28 cellular contexts compared by ENCODE assay signal in the genomic region with DNA sequence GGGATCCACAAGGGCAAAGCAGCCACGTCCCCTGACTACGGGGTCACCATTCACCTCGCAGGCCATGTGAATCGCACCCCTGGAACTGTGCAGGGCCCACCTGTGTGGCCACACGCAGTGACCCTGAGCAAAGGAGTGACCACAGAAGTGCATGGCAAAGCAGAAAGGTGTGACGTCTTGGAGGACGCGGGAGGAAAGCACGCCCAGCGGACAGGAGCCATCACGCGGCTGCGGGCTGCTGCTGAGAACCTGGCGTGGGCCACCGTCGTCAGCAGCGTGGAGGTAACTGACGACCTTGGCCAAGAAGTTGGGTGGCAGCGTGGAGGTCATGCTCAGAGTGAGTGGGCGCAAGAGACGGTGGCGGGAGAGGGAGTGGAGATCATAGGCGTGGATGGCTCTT.
"Had no signal": no experiment of that assay in that cellular context is flagged by ENCODE, and none has a peak within 500 bp of the region (broad histone marks: within the 10 kb centered on the region; RNA-seq: fewer than 3 reads in every experiment).

No MANE protein-coding gene starts in this region.

- H3K36me3 Mint-ChIP-seq: naive B cell; naive thymus-derived CD8-positive, alpha-beta T cell; natural killer cell treated with Interleukin-12 subunit alpha and Interleukin-12 subunit beta and Interleukin-15 and Interleukin-18, amount 100 ng/mL, for 72 hours; stimulated activated effector memory CD8-positive, alpha-beta T cell treated with anti-CD3 and anti-CD28 coated beads, Interleukin-12 subunit alpha, Interleukin-12 subunit beta, amount 100 ng/mL, for 72 hours; type B pancreatic cell had no signal

- H3K9ac ChIP-seq: parathyroid adenoma had no signal

- H3K36me3 ChIP-seq: ovary, right lobe of liver, sigmoid colon, stomach, thoracic aorta, thyroid gland, tibial nerve, upper lobe of right lung, uterus had no signal

- ATAC-seq: naive thymus-derived CD8-positive, alpha-beta T cell; natural killer cell treated with Interleukin-12 subunit alpha and Interleukin-12 subunit beta and Interleukin-15 and Interleukin-18, amount 100 ng/mL, for 72 hours; psoas muscle; right cardiac atrium; right lobe of liver; stimulated activated effector memory CD8-positive, alpha-beta T cell treated with anti-CD3 and anti-CD28 coated beads, Interleukin-12 subunit alpha, Interleukin-12 subunit beta, amount 100 ng/mL, for 72 hours; stimulated activated naive B cell treated with anti-CD40 and anti-IgM and Interleukin-4, amounts not matched to agents 10 μg/mL and 1 μg/mL and 100 μg/mL, for 72 hours; upper lobe of right lung had no signal

- H3K79me2 ChIP-seq: parathyroid adenoma had no signal

- H3K4me3 ChIP-seq: ovary, psoas muscle, right lobe of liver, sigmoid colon, stomach, thoracic aorta, thyroid gland, tibial nerve, upper lobe of right lung, uterus had no signal

- H2AFZ ChIP-seq: parathyroid adenoma had no signal

- H3K4me1 Mint-ChIP-seq: stimulated activated effector memory CD8-positive, alpha-beta T cell treated with anti-CD3 and anti-CD28 coated beads, Interleukin-12 subunit alpha, Interleukin-12 subunit beta, amount 100 ng/mL, for 72 hours had no signal

- FAIRE-seq: small intestine had no signal

- H3K27me3 ChIP-seq: ovary, right lobe of liver, thyroid gland, tibial nerve, uterus had no signal

- H3K4me1 ChIP-seq: parathyroid adenoma, psoas muscle, right lobe of liver, sigmoid colon, stomach, tibial nerve, upper lobe of right lung, uterus had no signal

- H3K4me3 Mint-ChIP-seq: naive B cell; naive thymus-derived CD8-positive, alpha-beta T cell; natural killer cell treated with Interleukin-12 subunit alpha and Interleukin-12 subunit beta and Interleukin-15 and Interleukin-18, amount 100 ng/mL, for 72 hours; nephron progenitor cell; stimulated activated effector memory CD8-positive, alpha-beta T cell treated with anti-CD3 and anti-CD28 coated beads, Interleukin-12 subunit alpha, Interleukin-12 subunit beta, amount 100 ng/mL, for 72 hours; stimulated activated naive B cell treated with anti-CD40 and anti-IgM and Interleukin-4, amounts not matched to agents 10 μg/mL and 1 μg/mL and 100 μg/mL, for 72 hours; stimulated activated naive CD8-positive, alpha-beta T cell treated with anti-CD3 and anti-CD28 coated beads, Interleukin-15, Interleukin-2, amounts not matched to agents 100 ng/mL and 50 ng/mL, for 24 hours; type B pancreatic cell had no signal

- H3K9me3 Mint-ChIP-seq: naive thymus-derived CD8-positive, alpha-beta T cell; natural killer cell treated with Interleukin-12 subunit alpha and Interleukin-12 subunit beta and Interleukin-15 and Interleukin-18, amount 100 ng/mL, for 72 hours; nephron progenitor cell; stimulated activated effector memory CD8-positive, alpha-beta T cell treated with anti-CD3 and anti-CD28 coated beads, Interleukin-12 subunit alpha, Interleukin-12 subunit beta, amount 100 ng/mL, for 72 hours; stimulated activated naive CD8-positive, alpha-beta T cell treated with anti-CD3 and anti-CD28 coated beads, Interleukin-15, Interleukin-2, amounts not matched to agents 100 ng/mL and 50 ng/mL, for 24 hours; type B pancreatic cell had no signal

- H3K27ac Mint-ChIP-seq: progenitor cell of endocrine pancreas; stimulated activated effector memory CD8-positive, alpha-beta T cell treated with anti-CD3 and anti-CD28 coated beads, Interleukin-12 subunit alpha, Interleukin-12 subunit beta, amount 100 ng/mL, for 72 hours; stimulated activated naive B cell treated with anti-CD40 and anti-IgM and Interleukin-4, amounts not matched to agents 10 μg/mL and 1 μg/mL and 100 μg/mL, for 72 hours; stimulated activated naive CD8-positive, alpha-beta T cell treated with anti-CD3 and anti-CD28 coated beads, Interleukin-15, Interleukin-2, amounts not matched to agents 100 ng/mL and 50 ng/mL, for 24 hours; type B pancreatic cell had no signal

- DNase-seq: naive B cell; nephron progenitor cell; occipital lobe; ovary; psoas muscle; right cardiac atrium; right lobe of liver; sigmoid colon; small intestine; stimulated activated CD4-positive, alpha-beta T cell treated with anti-CD3 and anti-CD28 coated beads, Interleukin-15, amount 100 ng/mL, for 24 hours; stimulated activated CD4-positive, alpha-beta T cell treated with anti-CD3 and anti-CD28 coated beads, Interleukin-2, amount 100 ng/mL, for 24 hours; stimulated activated CD4-positive, alpha-beta T cell treated with anti-CD3 and anti-CD28 coated beads, Interleukin-2, amount 100 ng/mL, for 48 hours; stimulated activated CD4-positive, alpha-beta T cell treated with anti-CD3 and anti-CD28 coated beads, Interleukin-4, amount 100 ng/mL, for 24 hours; stimulated activated naive B cell treated with anti-CD40 and anti-IgM and Interleukin-4, amounts not matched to agents 10 μg/mL and 1 μg/mL and 100 μg/mL, for 72 hours; stimulated activated naive CD4-positive, alpha-beta T cell treated with Interleukin-2 at 50 U/mL for 16 hours; stomach; thyroid gland; upper lobe of right lung; uterus had no signal

- H3K9me3 ChIP-seq: ovary, psoas muscle, right lobe of liver, sigmoid colon, stomach, thoracic aorta, thyroid gland, tibial nerve, upper lobe of right lung, uterus had no signal

- H3K27ac ChIP-seq: ovary, parathyroid adenoma, psoas muscle, right lobe of liver, sigmoid colon, stomach, thoracic aorta, thyroid gland, tibial nerve, upper lobe of right lung, uterus had no signal

- H3K27me3 Mint-ChIP-seq: stimulated activated naive CD8-positive, alpha-beta T cell treated with anti-CD3 and anti-CD28 coated beads, Interleukin-15, Interleukin-2, amounts not matched to agents 100 ng/mL and 50 ng/mL, for 24 hours had no signal
